Comparison of ENCODE assay signal across 27 cellular contexts in genomic region chr4:147808447-147808846, GRCh38.
DNase-seq lines count a peak whose midpoint lies in the region; ATAC-seq and TF ChIP-seq lines count a peak whose summit lies in the region.
"Had no signal": no experiment of that assay in that cellular context is flagged by ENCODE, and none has a peak within 500 bp of the region (broad histone marks: within the 10 kb centered on the region; RNA-seq: fewer than 3 reads in every experiment).

No MANE protein-coding gene starts in this region.

- TF ChIP-seq CTCF in omental fat pad (IDR thresholded peaks at IDR 0.05) (no peak), thyroid gland (IDR thresholded peaks at IDR 0.05) (no peak)

- no peaks in the 10 kb centered on the region for H3K36me3 ChIP-seq in GM23248 (ENCODE audit: low read depth)
- no peaks in the 10 kb centered on the region for H3K36me3 ChIP-seq in thyroid gland
- H3K36me3 ChIP-seq: ovary, suprapubic skin had no signal

- in situ Hi-C loops in GM23248 (cut with MboI) = no loop called here

- H4K20me1 ChIP-seq in GM23248 (ENCODE audit: insufficient read depth) = peaks cover 12% of the 10 kb centered on the region; the same call in 1 of the 2 replicates

- H3K9me3 ChIP-seq in GM23248 (ENCODE audit: low read depth) (no peaks in the 10 kb centered on the region), thyroid gland (no peaks in the 10 kb centered on the region)
- H3K9me3 ChIP-seq: body of pancreas, esophagus squamous epithelium, ovary, suprapubic skin had no signal

- 8 to 11% methylated on average over 1 of the region's 1 CpG for WGBS in GM23248 (ENCODE audit: low coverage in 1 of 2, low lambda C conversion rate in 2 of 2, missing lambda C conversion rate in 2 of 2), 2 experiments
- 70 to 81% methylated on average over 1 of the region's 1 CpG for WGBS in thyroid gland, 2 donors

- peak; percentile 45 for DNase-seq in Ammon's horn (ENCODE audit: low spot score)
- DNase-seq in GM23248 = peak; percentile 23
- DNase-seq in amniotic epithelial cell (ENCODE audit: low read depth) = peak; percentile 64
- DNase-seq in omental fat pad (ENCODE audit: low spot score) = no peak
- DNase-seq in activated CD4-positive, alpha-beta T cell treated with anti-CD3 and anti-CD28 coated beads, Interleukin-2, amount 50 U/mL, for 1 hour = no peak
- no peak for DNase-seq in activated CD8-positive, alpha-beta memory T cell treated with anti-CD3 and anti-CD28 coated beads, Interleukin-2, amount 50 U/mL, for 48 hours
- no peak for DNase-seq in thyroid gland
- DNase-seq: activated CD4-positive, alpha-beta memory T cell treated with anti-CD3 and anti-CD28 coated beads, Interleukin-2, amount 10 ng/mL, durations not matched to agents 7 days and 5 days; activated CD4-positive, CD25-positive, alpha-beta regulatory T cell treated with anti-CD3 and anti-CD28 coated beads, Interleukin-2, amount 50 U/mL, for 72 hours; activated naive CD4-positive, alpha-beta T cell treated with anti-CD3 and anti-CD28 coated beads for 36 hours; body of pancreas; CD8-positive, alpha-beta T cell; esophagus squamous epithelium; kidney; natural killer cell; NCI-H1417 treated with DMSO at 0.1 percent for 48 hours; NCI-H2081 treated with DMSO at 0.1 percent for 48 hours; NCI-H345; NCI-H69; ovary; PC-9; stimulated activated naive CD4-positive, alpha-beta T cell had no signal

- H3F3A ChIP-seq in GM23248 (ENCODE audit: insufficient read depth) = no peaks in the 10 kb centered on the region; the same call in 1 of the 2 replicates

- intact Hi-C loops in thyroid gland (cut with DNase I) = no loop called here

- peak overlapping the region; percentile 7 for H3K4me2 ChIP-seq in GM23248 (ENCODE audit: unreplicated experiment)
- H3K4me2 ChIP-seq: PC-9 had no signal

- peaks cover 100% of the 10 kb centered on the region for H3K79me2 ChIP-seq in GM23248 (ENCODE audit: insufficient read depth)

- H3K27ac ChIP-seq in GM23248 (no peak overlapping the region), thyroid gland (no peak overlapping the region)
- H3K27ac ChIP-seq: body of pancreas, esophagus squamous epithelium, ovary, PC-9, suprapubic skin had no signal

- peak; percentile 62 for ATAC-seq in omental fat pad (ENCODE audit: low FRiP score)
- ATAC-seq in HG03025 (IDR thresholded peaks at IDR 0.05; ENCODE audit: low FRiP score, unreplicated experiment) = no peak
- ATAC-seq: body of pancreas; CD8-positive, alpha-beta T cell; K562; natural killer cell; SK-N-SH treated with all-trans-retinoic acid at 6 μM for 48 hours had no signal

- H3K4me1 ChIP-seq in GM23248 (ENCODE audit: insufficient read depth) (peaks cover 16% of the 10 kb centered on the region), thyroid gland (peaks cover 11 to 12% of the 10 kb centered on the region in 2 donors)
- H3K4me1 ChIP-seq: body of pancreas had no signal

- no peak overlapping the region for H2AFZ ChIP-seq in GM23248
- H2AFZ ChIP-seq: PC-9 had no signal

- TF ChIP-seq POLR2A in thyroid gland (IDR thresholded peaks at IDR 0.05) = no peak

- H3K9me2 ChIP-seq in GM23248 (ENCODE audit: insufficient read depth) = no peaks in the 10 kb centered on the region

- H3K27me3 ChIP-seq in GM23248 (replicated peaks; ENCODE audit: insufficient read depth) = no peaks in the 10 kb centered on the region
- no peaks in the 10 kb centered on the region for H3K27me3 ChIP-seq in thyroid gland
- H3K27me3 ChIP-seq: body of pancreas, esophagus squamous epithelium, ovary, suprapubic skin had no signal

- no peak overlapping the region for H3K4me3 ChIP-seq in GM23248
- H3K4me3 ChIP-seq in thyroid gland (replicated peaks in 1 of 3) = no peak overlapping the region
- H3K4me3 ChIP-seq: body of pancreas, esophagus squamous epithelium, K562, ovary, PC-9, skin epidermis, suprapubic skin had no signal

- no peak overlapping the region for H3K9ac ChIP-seq in GM23248

Comparison
In these comparisons a context has a peak if more than half of its experiments do, and no peak if none do; other contexts are left out.
1. DNase-seq: peak in Ammon's horn (single experiment), GM23248 (single experiment) and amniotic epithelial cell (single experiment); none in omental fat pad (single experiment), activated CD4-positive, alpha-beta T cell treated with anti-CD3 and anti-CD28 coated beads, Interleukin-2, amount 50 U/mL, for 1 hour (single experiment), activated CD8-positive, alpha-beta memory T cell treated with anti-CD3 and anti-CD28 coated beads, Interleukin-2, amount 50 U/mL, for 48 hours (single experiment) and thyroid gland (0 of 2).